1 cellular context compared by ENCODE assay signal in genomic region chr17:80523054-80523744, GRCh38.
TF ChIP-seq lines count a peak whose summit lies in the region.

No MANE protein-coding gene starts in this region.

TF ChIP-seq in HepG2, 621 proteins besides CTCF, POLR2A, EP300 and RAD21:
- no peak for TF ChIP-seq ISL2 (CRISPR knock-in tag; IDR thresholded peaks at IDR 0.05)
- peak; percentile 98 for TF ChIP-seq RBAK (CRISPR knock-in tag; IDR thresholded peaks at IDR 0.05)
- no peak for TF ChIP-seq ZNF101 (CRISPR knock-in tag; IDR thresholded peaks at IDR 0.05; ENCODE audit: borderline replicate concordance, low read depth)
- no peak for TF ChIP-seq HMGXB4 (CRISPR knock-in tag; IDR thresholded peaks at IDR 0.05; ENCODE audit: borderline replicate concordance in 1 of 2, low read depth in 1 of 2)
- TF ChIP-seq ZMYM3 (CRISPR knock-in tag; IDR thresholded peaks at IDR 0.05) = 0 out of 2 replicates have a peak, but pooled peaks have one; percentile 20
- no peak for TF ChIP-seq ELF1 (CRISPR knock-in tag; IDR thresholded peaks at IDR 0.05)
- no peak for TF ChIP-seq ZNF713 (CRISPR knock-in tag; IDR thresholded peaks at IDR 0.05)
- TF ChIP-seq MTERF4 (CRISPR knock-in tag; IDR thresholded peaks at IDR 0.05) = no peak
